ENCODE assay signal across 5 cellular contexts in genomic region chr15:95737051-95737450, GRCh38.
"Had no signal": no experiment of that assay in that cellular context is flagged by ENCODE, and none has a peak within 500 bp of the region (broad histone marks: within the 10 kb centered on the region; RNA-seq: fewer than 3 reads in every experiment).

No MANE protein-coding gene starts in this region.

- H3K9me3 Mint-ChIP-seq: GM23338 had no signal

- H3K4me3 Mint-ChIP-seq: GM23338, H9 had no signal

- H3K27ac Mint-ChIP-seq: GM23338 had no signal

- H3K4me1 Mint-ChIP-seq: H9 had no signal

- ATAC-seq: GM23338, K562 had no signal

- DNase-seq: H9, HCEC 1CT, IMR-90 had no signal
